8 cellular contexts compared by ENCODE assay signal in the genomic region with DNA sequence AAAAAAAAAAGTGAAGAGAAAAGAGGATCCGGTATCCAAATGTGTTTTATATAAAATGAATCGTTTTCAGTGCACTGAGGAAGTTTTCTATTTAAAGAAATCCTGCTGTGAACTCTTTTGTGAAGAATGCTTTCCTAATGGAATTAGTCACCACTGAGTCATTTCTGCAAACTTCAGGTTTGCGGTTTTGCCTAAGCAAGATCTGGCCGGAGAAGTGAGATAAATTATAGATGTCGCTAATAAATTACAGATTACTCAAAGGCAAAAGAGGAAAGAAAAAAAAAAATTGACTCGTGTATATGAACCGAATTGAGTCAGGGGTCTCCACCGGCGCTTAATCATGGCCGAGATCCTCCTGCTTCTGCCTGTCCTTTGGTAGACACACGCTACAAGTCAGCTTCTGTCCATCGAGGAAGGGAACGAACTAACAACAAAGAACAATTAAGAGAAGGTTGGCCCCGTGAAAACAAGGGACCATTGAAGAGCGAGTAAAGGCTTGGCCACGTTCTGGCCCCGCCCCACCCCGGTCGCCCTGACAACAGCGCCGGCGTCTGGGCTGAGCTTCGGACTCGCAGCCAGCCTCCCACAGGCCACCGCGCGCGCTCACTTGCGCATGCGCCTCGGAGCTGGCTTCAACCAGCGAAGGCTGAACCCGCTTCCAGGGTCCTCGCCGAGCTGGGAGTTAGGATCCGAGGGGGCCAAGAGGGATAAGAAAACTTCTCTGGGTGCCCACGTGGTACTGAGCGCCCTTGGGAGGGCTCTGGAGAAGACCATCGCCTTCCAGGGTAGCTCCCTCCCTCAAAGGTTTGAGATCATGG. TPM values are rescaled to one million over a fixed set of nuclear protein-coding genes. Genes with fewer than 3 reads are reported as not detected.
DNase-seq lines count a peak whose midpoint lies in the region; ATAC-seq, FAIRE-seq and TF ChIP-seq lines count a peak whose summit lies in the region.

No MANE protein-coding gene starts in this region.

- no peak overlapping the region for H2AFZ ChIP-seq in ACC112 (ENCODE audit: low read length, unreplicated experiment)

- peak; percentile 91 for DNase-seq in NCI-H2196 treated with DMSO at 0.1 percent for 48 hours (lab: John Stamatoyannopoulos, UW; ENCODE audit: unreplicated experiment)
- peak; percentile 97 for DNase-seq in bronchial epithelial cell (ENCODE audit: low read depth)
- peak; percentile 99 for DNase-seq in iPS-NIHi11 (ENCODE audit: low spot score)

- FAIRE-seq in bronchial epithelial cell (lab: Jason Lieb, UNC), result no peak

- H3K79me2 ChIP-seq in ACC112 (ENCODE audit: control insufficient read depth, insufficient read depth, low read length, unreplicated experiment), result no peaks in the 10 kb centered on the region

- H3K27ac ChIP-seq in ACC112 (ENCODE audit: low read depth, low read length) (peak overlapping the region; percentile 99), skin epidermis (peak overlapping the region; percentile 72 to 96 (median 91))

- no peaks in the 10 kb centered on the region for H3K27me3 ChIP-seq in ACC112 (ENCODE audit: insufficient read depth, low read length)
- H3K27me3 ChIP-seq in bronchial epithelial cell (ENCODE audit: control insufficient read depth, insufficient read depth, low read length), result no peaks in the 10 kb centered on the region

- H3K36me3 ChIP-seq in ACC112 (ENCODE audit: insufficient read depth, low read length) (no peaks in the 10 kb centered on the region), bronchial epithelial cell (ENCODE audit: control insufficient read depth, insufficient read depth, low read length) (no peaks in the 10 kb centered on the region)

- TF ChIP-seq CTCF in WI38 (IDR thresholded peaks at IDR 0.05; ENCODE audit: low read depth, low read length) (no peak), bronchial epithelial cell (IDR thresholded peaks at IDR 0.05; ENCODE audit: insufficient read depth, low read length, severe bottlenecking) (no peak)

- H3K4me3 ChIP-seq in ACC112 (ENCODE audit: low read depth, low read length), result peak overlapping the region; percentile 93
- H3K4me3 ChIP-seq in WI38 (ENCODE audit: low read depth, low read length), result peak overlapping the region; percentile 67
- H3K4me3 ChIP-seq in bronchial epithelial cell (ENCODE audit: low read depth, low read length), result peak overlapping the region; percentile 56
- H3K4me3 ChIP-seq in skin epidermis, result peak overlapping the region; percentile 27 to 57 (median 42)

- H3K4me1 ChIP-seq in ACC112 (ENCODE audit: control insufficient read depth, insufficient read depth, low read length, unreplicated experiment), result peaks cover 19% of the 10 kb centered on the region

- ATAC-seq in GM18870 (IDR thresholded peaks at IDR 0.05; ENCODE audit: unreplicated experiment), result peak; percentile 82
- peak; percentile 92 for ATAC-seq in HG03135 (IDR thresholded peaks at IDR 0.05; ENCODE audit: unreplicated experiment)

RNA-seq across cellular contexts. Expression of gene MRI1, which starts 33.0 kb away (rescaled TPM):
- 16.6 and 27.9 TPM in 2 replicates for total RNA-seq in bronchial epithelial cell

RNA-seq across cellular contexts. Expression of gene C19orf53, which starts 42.9 kb away (rescaled TPM):
- 45.8 and 55.5 TPM in 2 replicates for total RNA-seq in bronchial epithelial cell

Comparison
In these comparisons a context has a peak if more than half of its experiments do, and no peak if none do; other contexts are left out.
1. Peak in every context shown above with its lines: DNase-seq, ATAC-seq, H3K4me3 ChIP-seq and H3K27ac ChIP-seq.
2. H3K4me3 ChIP-seq: peak in every context shown above with its lines; median percentile 93 in ACC112; 67 in WI38; 56 in bronchial epithelial cell; 42 in skin epidermis.